8 cellular contexts compared by ENCODE assay signal in genomic region chrX:74343970-74344622, GRCh38.
A peak's percentile ranks its signal among the peaks of the same experiment; 100 is the strongest.
DNase-seq lines count a peak whose midpoint lies in the region; ATAC-seq and FAIRE-seq lines count a peak whose summit lies in the region.

No MANE protein-coding gene starts in this region.

- ATAC-seq in GM18502 (IDR thresholded peaks at IDR 0.05; ENCODE audit: poor library complexity, unreplicated experiment) (peak; percentile 88), HG02938 (IDR thresholded peaks at IDR 0.05; ENCODE audit: unreplicated experiment) (peak; percentile 71)

- peak; percentile 48 to 55 for DNase-seq in AML-193 (lab: John Stamatoyannopoulos, UW)
- DNase-seq in NCI-H187 treated with DMSO at 0.1 percent for 48 hours (lab: John Stamatoyannopoulos, UW) = peak; percentile 47
- DNase-seq in T-helper 2 cell = peak in 3 of 5 experiments; percentile 4 to 50 (median 10)
- peak; percentile 86 for DNase-seq in left kidney (ENCODE audit: low read depth, low spot score)
- peak; percentile 34 for DNase-seq in stimulated activated CD8-positive, alpha-beta memory T cell treated with anti-CD3 and anti-CD28 coated beads, Interleukin-4, amount 100 ng/mL, for 48 hours

- FAIRE-seq in colon (lab: Jason Lieb, UNC) = peak; percentile 68

Comparison
In these comparisons a context has a peak if more than half of its experiments do, and no peak if none do; other contexts are left out.
1. Peak in every context shown above with its lines: DNase-seq and ATAC-seq.
2. DNase-seq: peak in every context shown above with its lines; median percentile 86 in left kidney; 52 in AML-193; 47 in NCI-H187 treated with DMSO at 0.1 percent for 48 hours; 34 in stimulated activated CD8-positive, alpha-beta memory T cell treated with anti-CD3 and anti-CD28 coated beads, Interleukin-4, amount 100 ng/mL, for 48 hours; 10 in T-helper 2 cell.